ENCODE assay signal across 8 cellular contexts in the genomic region with DNA sequence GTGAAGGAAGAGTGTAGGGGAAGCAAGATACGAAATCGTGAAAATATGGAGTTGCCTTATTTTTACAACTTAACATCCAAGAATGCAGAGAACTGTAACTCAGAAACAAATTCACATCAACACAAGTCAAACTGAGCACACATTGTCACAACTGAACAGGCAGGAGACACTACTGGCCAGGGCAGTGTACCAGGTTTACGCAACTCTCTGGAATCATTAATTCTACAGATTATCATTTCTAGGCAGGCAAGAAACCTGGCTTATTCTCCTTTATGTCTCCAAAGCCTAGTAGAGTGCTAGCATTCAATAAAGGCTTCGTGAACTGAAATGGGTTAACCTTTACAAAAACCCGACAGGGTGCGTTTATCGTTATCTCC. TPM values are rescaled to one million over a fixed set of nuclear protein-coding genes. Genes with fewer than 3 reads are reported as not detected.
DNase-seq lines count a peak whose midpoint lies in the region; ATAC-seq, FAIRE-seq and TF ChIP-seq lines count a peak whose summit lies in the region.

No MANE protein-coding gene starts in this region.

- TF ChIP-seq EP300 in K562 (IDR thresholded peaks at IDR 0.05; ENCODE audit: low read length) (no peak), suprapubic skin (IDR thresholded peaks at IDR 0.05) (no peak)

- intact Hi-C loops in K562 (cut with micrococcal nuclease) = no loop called here

- H2AFZ ChIP-seq in K562 (ENCODE audit: low read depth, low read length) = peak overlapping the region; percentile 95

- no peak for TF ChIP-seq POLR2A in K562 (conservative IDR thresholded peaks at IDR 0.05)
- TF ChIP-seq POLR2A in suprapubic skin (IDR thresholded peaks at IDR 0.05) = no peak

- CTCF ChIA-PET in AG04449 (lab: Yijun Ruan, JAX) (interaction anchor here (1.2 to 2.5 kb wide), 3 partner anchors 10 to 195 kb away, joined by 4 to 13 read pairs (median 5); no protein-coding TSS in a partner anchor), K562 (lab: Yijun Ruan, JAX; ENCODE audit: low intra/inter-chr PET ratio) (no interaction called here)

- DNase-seq in AG04449 (ENCODE audit: low read depth, low spot score) (no peak), K562 (ENCODE audit: extremely low read depth in 1 of 4, low spot score in 3 of 4) (no peak), suprapubic skin (ENCODE audit: low spot score in 2 of 2) (no peak)
- DNase-seq in stimulated activated CD4-positive, alpha-beta T cell treated with anti-CD3 and anti-CD28 coated beads, Interleukin-4, amount 100 ng/mL, for 24 hours = no peak

- H3K4me1 ChIP-seq in K562 (replicated peaks in 1 of 2; ENCODE audit: control insufficient read depth in 2 of 2, insufficient read depth in 2 of 2, low read length in 2 of 2) (peaks cover 17 to 28% of the 10 kb centered on the region in 2 experiments), suprapubic skin (peaks cover 56% of the 10 kb centered on the region)

- peak overlapping the region; percentile 90 for H3K27ac ChIP-seq in K562 (ENCODE audit: extremely low read depth, low read depth, low read length)
- peak overlapping the region; percentile 93 for H3K27ac ChIP-seq in layer of hippocampus (ENCODE audit: low read depth, low read length)
- H3K27ac ChIP-seq in suprapubic skin = peak overlapping the region; percentile 97

- H3K9me1 ChIP-seq in K562 (ENCODE audit: control insufficient read depth, insufficient read depth, low read length) = peaks cover 5% of the 10 kb centered on the region

- 1% methylated on average over 7 of the region's 7 CpGs for WGBS in K562 (ENCODE audit: insufficient coverage, low coverage, missing lambda C conversion rate)
- 5% methylated on average over 7 of the region's 7 CpGs for WGBS in suprapubic skin

- no peaks in the 10 kb centered on the region; the same call in 1 of the 2 replicates for H4K20me1 ChIP-seq in K562 (replicated peaks; ENCODE audit: control insufficient read depth, insufficient read depth, low read length)

- ATAC-seq in HG03432 (IDR thresholded peaks at IDR 0.05; ENCODE audit: unreplicated experiment) (peak; percentile 3), K562 (peak; percentile 28), GM21737 (IDR thresholded peaks at IDR 0.05; ENCODE audit: unreplicated experiment) (no peak), GM21381 (IDR thresholded peaks at IDR 0.05; ENCODE audit: unreplicated experiment) (no peak)

- in situ Hi-C loops in K562 (cut with MboI) = no loop called here

- H3K36me3 ChIP-seq in K562 (ENCODE audit: control insufficient read depth, insufficient read depth, low read length) (peaks cover 58% of the 10 kb centered on the region), suprapubic skin (peaks cover 23% of the 10 kb centered on the region)

- H3K79me2 ChIP-seq in K562 (ENCODE audit: control insufficient read depth, insufficient read depth, low read length) = peaks cover 64% of the 10 kb centered on the region

- POLR2A ChIA-PET in AG04449 (lab: Yijun Ruan, JAX) (interaction anchor here (0.5 kb wide), 2 partner anchors 9 to 231 kb away, joined by 3 read pairs; no protein-coding TSS in a partner anchor), K562 (lab: Yijun Ruan, JAX) (interaction anchor here (0.7 to 1.3 kb wide), 4 partner anchors 9 to 223 kb away, joined by 3 to 5 read pairs (median 4); no protein-coding TSS in a partner anchor)

- H3K27me3 ChIP-seq in K562 (ENCODE audit: control insufficient read depth in 2 of 2, insufficient read depth in 2 of 2, low read length in 2 of 2) = no peaks in the 10 kb centered on the region
- H3K27me3 ChIP-seq in layer of hippocampus (ENCODE audit: control insufficient read depth, insufficient read depth, low read length) = no peaks in the 10 kb centered on the region
- no peaks in the 10 kb centered on the region for H3K27me3 ChIP-seq in suprapubic skin

- TF ChIP-seq RAD21 in K562 (CRISPR knock-in tag; conservative IDR thresholded peaks at IDR 0.05 in 1 of 2, IDR thresholded peaks at IDR 0.05 in 1 of 2) = no peak

- TSS peak; percentile 73 for BruUV-seq in K562 (replicated peaks; lab: Mats Ljungman, UMichigan)

- H3K9me3 ChIP-seq in K562 (replicated peaks; ENCODE audit: control insufficient read depth, insufficient read depth, low read depth, low read length) (no peaks in the 10 kb centered on the region), suprapubic skin (no peaks in the 10 kb centered on the region)

- H3K9ac ChIP-seq in K562 (ENCODE audit: insufficient read depth in 1 of 2, low read depth in 2 of 2, low read length in 2 of 2) = peak overlapping the region; percentile 94 to 99

- H3K4me3 ChIP-seq in AG04449 (ENCODE audit: low read depth, low read length) (peak overlapping the region; percentile 92), K562 (peak overlapping the region; percentile 99), suprapubic skin (peak overlapping the region; percentile 92)

- H3K4me2 ChIP-seq in K562 (ENCODE audit: insufficient read depth, low read length) = peak overlapping the region; percentile 99

- TF ChIP-seq CTCF in AG04449 (IDR thresholded peaks at IDR 0.05; ENCODE audit: insufficient read depth, low read length, missing control alignments) (no peak), K562 (IDR thresholded peaks at IDR 0.05 in 2 of 3, conservative IDR thresholded peaks at IDR 0.05 in 1 of 3; ENCODE audit: insufficient read depth in 2 of 3, low read depth in 1 of 3, low read length in 3 of 3) (no peak), suprapubic skin (IDR thresholded peaks at IDR 0.05) (no peak)

- no peak for FAIRE-seq in K562 (lab: Jason Lieb, UNC)

TF ChIP-seq in K562, 482 proteins besides CTCF, POLR2A, EP300 and RAD21 (continues in another document):
- TF ChIP-seq, protein P1, sequence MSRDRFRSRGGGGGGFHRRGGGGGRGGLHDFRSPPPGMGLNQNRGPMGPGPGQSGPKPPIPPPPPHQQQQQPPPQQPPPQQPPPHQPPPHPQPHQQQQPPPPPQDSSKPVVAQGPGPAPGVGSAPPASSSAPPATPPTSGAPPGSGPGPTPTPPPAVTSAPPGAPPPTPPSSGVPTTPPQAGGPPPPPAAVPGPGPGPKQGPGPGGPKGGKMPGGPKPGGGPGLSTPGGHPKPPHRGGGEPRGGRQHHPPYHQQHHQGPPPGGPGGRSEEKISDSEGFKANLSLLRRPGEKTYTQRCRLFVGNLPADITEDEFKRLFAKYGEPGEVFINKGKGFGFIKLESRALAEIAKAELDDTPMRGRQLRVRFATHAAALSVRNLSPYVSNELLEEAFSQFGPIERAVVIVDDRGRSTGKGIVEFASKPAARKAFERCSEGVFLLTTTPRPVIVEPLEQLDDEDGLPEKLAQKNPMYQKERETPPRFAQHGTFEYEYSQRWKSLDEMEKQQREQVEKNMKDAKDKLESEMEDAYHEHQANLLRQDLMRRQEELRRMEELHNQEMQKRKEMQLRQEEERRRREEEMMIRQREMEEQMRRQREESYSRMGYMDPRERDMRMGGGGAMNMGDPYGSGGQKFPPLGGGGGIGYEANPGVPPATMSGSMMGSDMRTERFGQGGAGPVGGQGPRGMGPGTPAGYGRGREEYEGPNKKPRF (IDR thresholded peaks at IDR 0.05; ENCODE audit: low read depth, low read length) = no peak
- peak; percentile 11; the same call in 1 of the 2 replicates for TF ChIP-seq ZNF24 (IDR thresholded peaks at IDR 0.05)
- no peak for TF ChIP-seq ZNF165 (CRISPR knock-in tag; IDR thresholded peaks at IDR 0.05; ENCODE audit: borderline replicate concordance)
- peak; percentile 36; the same call in 1 of the 2 replicates for TF ChIP-seq ZNF143 (CRISPR knock-in tag; IDR thresholded peaks at IDR 0.05)
- TF ChIP-seq TARDBP (IDR thresholded peaks at IDR 0.05) = no peak
- TF ChIP-seq ZNF77 (CRISPR knock-in tag; IDR thresholded peaks at IDR 0.05) = no peak
- TF ChIP-seq MIER1 (IDR thresholded peaks at IDR 0.05; ENCODE audit: low read depth) = 0 out of 2 replicates have a peak, but pooled peaks have one; percentile 33
- no peak for TF ChIP-seq ZNF431 (CRISPR knock-in tag; IDR thresholded peaks at IDR 0.05)

RNA-seq across cellular contexts. Expression of gene COA5, which starts 0.6 kb away (rescaled TPM):
- total RNA-seq in K562 (2011; cell fraction: chromatin; rRNA removed; ENCODE audit: low replicate concordance) = 15.0 and 30.4 TPM in 2 replicates
- 18.6 and 22.3 TPM in 2 replicates for total RNA-seq in K562 (2011; cell fraction: nucleolus; rRNA removed)
- total RNA-seq in K562 (2011; cell fraction: nucleoplasm; rRNA removed) = 30.0 and 40.5 TPM in 2 replicates
- total RNA-seq in K562 (2014; rRNA removed) (41.6 and 43.3 TPM in 2 replicates), K562 (2014; rRNA removed; fragmentation: Illumina TruSeq; extraction: Trizol) (41.7 and 43.4 TPM in 2 replicates), K562 (2015; rRNA removed; fragmentation: Illumina TruSeq; extraction: Trizol) (27.6 and 30.2 TPM in 2 replicates), K562 (2021) (33.4 and 33.9 TPM in 2 replicates), suprapubic skin (10 to 100 TPM; 22.9 to 42.7 (median 30.3) TPM)
- polyA plus RNA-seq in K562 (2011; rRNA removed) (50.7 and 54.7 TPM in 2 replicates), K562 (2014; fragmentation: Illumina TruSeq; extraction: Trizol) (27.2 and 27.6 TPM in 2 replicates), K562 (2014; fragmentation: Nextera tagmentation; extraction: Ambion mirVana) (10 to 100 TPM; 17.9 to 23.6 TPM), K562 (2014; rRNA removed) (60.4 and 77.6 TPM in 2 replicates)
- polyA plus RNA-seq in K562 (2011; cell fraction: cytosol; rRNA removed) = 13.8 and 32.7 TPM in 2 replicates
- polyA plus RNA-seq in K562 (2011; cell fraction: nucleus; rRNA removed) = 46.8 and 52.2 TPM in 2 replicates
- polyA plus RNA-seq in K562 (2012) = 41.7 and 56.9 TPM in 2 replicates
- polyA minus RNA-seq in K562 (2011; rRNA and poly(A)+ RNA removed) = 12.0 and 12.4 TPM in 2 replicates
- polyA minus RNA-seq in K562 (2011; cell fraction: cytosol; rRNA and poly(A)+ RNA removed) = 9.8 and 11.1 TPM in 2 replicates
- polyA minus RNA-seq in K562 (2011; cell fraction: nucleus; rRNA and poly(A)+ RNA removed) = 25.6 and 30.7 TPM in 2 replicates

RNA-seq across cellular contexts. Expression of gene UNC50, which starts 0.7 kb away (rescaled TPM):
- total RNA-seq in K562 (2011; cell fraction: chromatin; rRNA removed; ENCODE audit: low replicate concordance) = 38.4 and 53.5 TPM in 2 replicates
- 35.9 and 36.9 TPM in 2 replicates for total RNA-seq in K562 (2011; cell fraction: nucleolus; rRNA removed)
- 55.4 and 57.3 TPM in 2 replicates for total RNA-seq in K562 (2011; cell fraction: nucleoplasm; rRNA removed)
- total RNA-seq in K562 (2014; rRNA removed) = 30.0 and 30.4 TPM in 2 replicates
- 32.5 and 37.9 TPM in 2 replicates for total RNA-seq in K562 (2014; rRNA removed; fragmentation: Illumina TruSeq; extraction: Trizol)
- 37.6 and 38.2 TPM in 2 replicates for total RNA-seq in K562 (2015; rRNA removed; fragmentation: Illumina TruSeq; extraction: Trizol)
- total RNA-seq in K562 (2021) = 31.2 and 31.9 TPM in 2 replicates
- polyA plus RNA-seq in K562 (2011; rRNA removed) = 39.2 and 52.9 TPM in 2 replicates
- 21.7 and 46.9 TPM in 2 replicates for polyA plus RNA-seq in K562 (2011; cell fraction: cytosol; rRNA removed)
- polyA plus RNA-seq in K562 (2011; cell fraction: nucleus; rRNA removed) = 30.0 and 45.2 TPM in 2 replicates
- 30.5 and 41.6 TPM in 2 replicates for polyA plus RNA-seq in K562 (2012)
- 35.9 and 37.9 TPM in 2 replicates for polyA plus RNA-seq in K562 (2014; fragmentation: Illumina TruSeq; extraction: Trizol)
- polyA plus RNA-seq in K562 (2014; fragmentation: Nextera tagmentation; extraction: Ambion mirVana) = 10 to 100 TPM; 36.6 to 37.9 TPM
- polyA plus RNA-seq in K562 (2014; rRNA removed) = 35.3 and 43.4 TPM in 2 replicates
- 19.8 and 20.4 TPM in 2 replicates for polyA minus RNA-seq in K562 (2011; rRNA and poly(A)+ RNA removed)
- 7.1 and 9.1 TPM in 2 replicates for polyA minus RNA-seq in K562 (2011; cell fraction: cytosol; rRNA and poly(A)+ RNA removed)
- polyA minus RNA-seq in K562 (2011; cell fraction: nucleus; rRNA and poly(A)+ RNA removed) = 14.7 and 25.9 TPM in 2 replicates
- 10 to 100 TPM; 34.0 to 45.4 (median 40.4) TPM for total RNA-seq in suprapubic skin

Comparison
In these comparisons a context has a peak if more than half of its experiments do, and no peak if none do; other contexts are left out.
1. ATAC-seq: peak in HG03432 (single experiment) and K562 (single experiment); none in GM21737 (single experiment) and GM21381 (single experiment).
2. Peak in every context shown above with its lines, with median percentiles within 50 percentile points of each other: H3K4me3 ChIP-seq and H3K27ac ChIP-seq.